8 cellular contexts compared by ENCODE assay signal in the genomic region with DNA sequence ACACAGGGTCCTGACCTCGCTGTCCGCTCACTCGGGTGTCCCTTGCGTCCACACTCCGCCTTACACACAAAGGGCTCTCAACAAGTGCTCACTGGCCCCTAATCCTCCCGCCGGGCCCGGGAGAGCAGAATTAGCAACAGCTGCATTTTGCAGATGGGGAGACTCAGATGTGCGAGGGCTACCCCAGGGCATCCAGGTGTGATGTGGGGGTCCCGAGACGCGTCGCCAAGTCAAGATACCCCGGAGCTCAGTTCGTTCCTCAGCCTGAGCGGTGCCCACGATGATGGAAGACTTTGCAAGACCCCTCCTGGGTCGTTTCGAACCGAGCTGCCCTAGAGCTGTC. TPM values are rescaled to one million over a fixed set of nuclear protein-coding genes. Genes with fewer than 3 reads are reported as not detected.
DNase-seq lines count a peak whose midpoint lies in the region; ATAC-seq and TF ChIP-seq lines count a peak whose summit lies in the region.

No MANE protein-coding gene starts in this region.

- H3K27ac ChIP-seq in GM23338 (ENCODE audit: low read depth) (no peak overlapping the region), skin epidermis (peak overlapping the region in 3 of 21 experiments; percentile 7 to 81 (median 34))

- DNase-seq in GM23338 (ENCODE audit: low spot score) (no peak), DMS 273 treated with DMSO at 0.1 percent for 48 hours (lab: John Stamatoyannopoulos, UW) (no peak), ecto neural progenitor cell (ENCODE audit: low spot score) (no peak), mesenteric fat pad (ENCODE audit: low spot score) (no peak)
- DNase-seq in activated CD8-positive, alpha-beta T cell treated with anti-CD3 and anti-CD28 coated beads, Interleukin-2, amount 10 ng/mL, durations not matched to agents 7 days and 5 days = no peak

- H3K4me3 ChIP-seq in GM23338 (peak overlapping the region; percentile 90), iPS-15b (ENCODE audit: low read depth, low read length) (peak overlapping the region; percentile 82), skin epidermis (peak overlapping the region; percentile 37 to 65 (median 55))

- no peaks in the 10 kb centered on the region for H4K20me1 ChIP-seq in GM23338 (replicated peaks; ENCODE audit: insufficient read depth)

- H3K9me3 Mint-ChIP-seq in GM23338 = peaks cover 13% of the 10 kb centered on the region
- peaks cover 13% of the 10 kb centered on the region for H3K9me3 Mint-ChIP-seq in activated CD8-positive, alpha-beta T cell treated with anti-CD3 and anti-CD28 coated beads, Interleukin-2, amount 10 ng/mL, durations not matched to agents 7 days and 5 days (ENCODE audit: insufficient read depth)

- H3F3A ChIP-seq in GM23338 (replicated peaks; ENCODE audit: low read depth) = no peaks in the 10 kb centered on the region

- no peak for TF ChIP-seq CTCF in GM23338 (conservative IDR thresholded peaks at IDR 0.05; ENCODE audit: low read depth in 2 of 2)

- POLR2A ChIA-PET in activated CD8-positive, alpha-beta T cell treated with anti-CD3 and anti-CD28 coated beads, Interleukin-2, amount 10 ng/mL, durations not matched to agents 7 days and 5 days (lab: Charles Lee) = interaction anchor here (0.6 to 1.2 kb wide), 2 partner anchors 18 to 256 kb away, joined by 3 to 4 read pairs; no protein-coding TSS in a partner anchor

- CTCF ChIA-PET in activated CD8-positive, alpha-beta T cell treated with anti-CD3 and anti-CD28 coated beads, Interleukin-2, amount 10 ng/mL, durations not matched to agents 7 days and 5 days (lab: Charles Lee) = interaction anchor here (1.0 to 3.7 kb wide), 5 partner anchors 9 to 240 kb away, joined by 3 to 47 read pairs (median 13); partner anchors contain the start of gene WNT7A

- peaks cover 6% of the 10 kb centered on the region; the same call in 1 of the 2 replicates for H3K9me2 ChIP-seq in GM23338 (ENCODE audit: insufficient read depth)

- peaks cover 8% of the 10 kb centered on the region for H3K4me1 Mint-ChIP-seq in GM23338
- peaks cover 38% of the 10 kb centered on the region for H3K4me1 Mint-ChIP-seq in activated CD8-positive, alpha-beta T cell treated with anti-CD3 and anti-CD28 coated beads, Interleukin-2, amount 10 ng/mL, durations not matched to agents 7 days and 5 days (ENCODE audit: low read depth)

- peak overlapping the region; percentile 8 for H3K9ac ChIP-seq in iPS-15b (ENCODE audit: low read depth, low read length)

- peaks cover 32% of the 10 kb centered on the region for H3K27me3 Mint-ChIP-seq in GM23338 (ENCODE audit: insufficient read depth, low read depth, poor library complexity)
- H3K27me3 Mint-ChIP-seq in activated CD8-positive, alpha-beta T cell treated with anti-CD3 and anti-CD28 coated beads, Interleukin-2, amount 10 ng/mL, durations not matched to agents 7 days and 5 days (ENCODE audit: low read depth) = peaks cover 2% of the 10 kb centered on the region

- peak overlapping the region; percentile 97 for H3K4me2 ChIP-seq in GM23338

- H3K4me1 ChIP-seq in GM23338 (ENCODE audit: insufficient read depth) = peaks cover 5% of the 10 kb centered on the region; the same call in 1 of the 2 replicates
- peaks cover 3% of the 10 kb centered on the region for H3K4me1 ChIP-seq in iPS-15b (ENCODE audit: control insufficient read depth, insufficient read depth, low read length)

- peak overlapping the region; percentile 88 for H3K4me3 Mint-ChIP-seq in GM23338
- H3K4me3 Mint-ChIP-seq in activated CD8-positive, alpha-beta T cell treated with anti-CD3 and anti-CD28 coated beads, Interleukin-2, amount 10 ng/mL, durations not matched to agents 7 days and 5 days = peak overlapping the region; percentile 84

- no peak overlapping the region for H3K27ac Mint-ChIP-seq in GM23338
- H3K27ac Mint-ChIP-seq in activated CD8-positive, alpha-beta T cell treated with anti-CD3 and anti-CD28 coated beads, Interleukin-2, amount 10 ng/mL, durations not matched to agents 7 days and 5 days = no peak overlapping the region

- ATAC-seq in GM23338 (no peak), HG03457 (IDR thresholded peaks at IDR 0.05; ENCODE audit: unreplicated experiment) (no peak)
- ATAC-seq in activated CD8-positive, alpha-beta T cell treated with anti-CD3 and anti-CD28 coated beads, Interleukin-2, amount 10 ng/mL, durations not matched to agents 7 days and 5 days = no peak

- H3K36me3 ChIP-seq in GM23338 (ENCODE audit: insufficient read depth) = no peaks in the 10 kb centered on the region
- no peaks in the 10 kb centered on the region for H3K36me3 ChIP-seq in iPS-15b (ENCODE audit: control insufficient read depth, insufficient read depth, low read length)

- no peaks in the 10 kb centered on the region for H3K9me3 ChIP-seq in iPS-15b (ENCODE audit: control insufficient read depth, insufficient read depth, low read length)

- H3K36me3 Mint-ChIP-seq in GM23338 (ENCODE audit: low read depth) = no peaks in the 10 kb centered on the region; the same call in 2 of the 3 replicates
- peaks cover 14% of the 10 kb centered on the region for H3K36me3 Mint-ChIP-seq in activated CD8-positive, alpha-beta T cell treated with anti-CD3 and anti-CD28 coated beads, Interleukin-2, amount 10 ng/mL, durations not matched to agents 7 days and 5 days (ENCODE audit: low read depth)

- H3K27me3 ChIP-seq in GM23338 (ENCODE audit: insufficient read depth) = peaks cover 26% of the 10 kb centered on the region
- peaks cover 27% of the 10 kb centered on the region for H3K27me3 ChIP-seq in iPS-15b (ENCODE audit: control insufficient read depth, insufficient read depth, low read length)

- H3K79me2 ChIP-seq in GM23338 (replicated peaks; ENCODE audit: insufficient read depth) = no peaks in the 10 kb centered on the region

- H2AFZ ChIP-seq in GM23338 = peak overlapping the region; percentile 100

TF ChIP-seq in GM23338, 12 proteins besides CTCF, POLR2A, EP300 and RAD21:
- TF ChIP-seq CREB1 (CRISPR knock-in tag; IDR thresholded peaks at IDR 0.05; ENCODE audit: low read depth) (no peak), EZH2 (IDR thresholded peaks at IDR 0.05; ENCODE audit: low read depth, unreplicated experiment) (peak; percentile 40), STAT1 (IDR thresholded peaks at IDR 0.05; ENCODE audit: unreplicated experiment) (no peak)

RNA-seq across cellular contexts. Expression of gene WNT7A, which starts 14.9 kb away (rescaled TPM):
- 0.04 TPM in 1 of 2 replicates, not detected in the other for total RNA-seq in GM23338 (2014; rRNA removed; shearing (Covaris generic))
- not detected in 2 replicates for polyA plus RNA-seq in GM23338 (2016; fragmentation: Nextera tagmentation; extraction: Ambion mirVana)
- total RNA-seq in activated CD8-positive, alpha-beta T cell treated with anti-CD3 and anti-CD28 coated beads, Interleukin-2, amount 10 ng/mL, durations not matched to agents 7 days and 5 days = not detected
- total RNA-seq in mesenteric fat pad = not detected
